In genomic region chr4:96677499-96677898, GRCh38 we compare ENCODE assay signal across 19 cellular contexts.
A peak's percentile ranks its signal among the peaks of the same experiment; 100 is the strongest.
DNase-seq lines count a peak whose midpoint lies in the region; ATAC-seq and TF ChIP-seq lines count a peak whose summit lies in the region.
"Had no signal": no experiment of that assay in that cellular context is flagged by ENCODE, and none has a peak within 500 bp of the region (broad histone marks: within the 10 kb centered on the region; RNA-seq: fewer than 3 reads in every experiment).

No MANE protein-coding gene starts in this region.

- H3K36me3 ChIP-seq in adipocyte (ENCODE audit: control insufficient read depth, insufficient read depth, low read length, severe bottlenecking), result no peaks in the 10 kb centered on the region
- H3K36me3 ChIP-seq: ascending aorta, gastrocnemius medialis had no signal

- peak; percentile 62 for DNase-seq in DMS53 (lab: John Stamatoyannopoulos, UW)
- peak; percentile 17 to 25 for DNase-seq in Kasumi-1 (lab: John Stamatoyannopoulos, UW)
- DNase-seq in adipocyte (ENCODE audit: low read depth), result peak; percentile 30
- peak; percentile 33 for DNase-seq in fibroblast of villous mesenchyme (ENCODE audit: low read depth)
- no peak for DNase-seq in effector CD8-positive, alpha-beta T cell (lab: John Stamatoyannopoulos, UW)
- no peak for DNase-seq in EL
- DNase-seq: activated naive CD4-positive, alpha-beta T cell treated with anti-CD3 and anti-CD28 coated beads, Interleukin-2, amount 10 ng/mL, durations not matched to agents 7 days and 5 days; activated T-cell treated with anti-CD3 and anti-CD28 coated beads for 4 hours; cortex of kidney; gastrocnemius medialis; naive thymus-derived CD4-positive, alpha-beta T cell; NCI-H1417 treated with DMSO at 0.1 percent for 48 hours; RPMI8226; stimulated activated CD4-positive, alpha-beta T cell treated with anti-CD3 and anti-CD28 coated beads, Interleukin-1b, Interleukin-23, amount 100 ng/mL, for 48 hours; stimulated activated naive CD4-positive, alpha-beta T cell; T-cell had no signal

- no peaks in the 10 kb centered on the region for H3K27me3 ChIP-seq in adipocyte (replicated peaks; ENCODE audit: control insufficient read depth, insufficient read depth, low read length)
- H3K27me3 ChIP-seq: ascending aorta, gastrocnemius medialis had no signal

- H3K4me3 ChIP-seq in adipocyte (ENCODE audit: low read length) (no peak overlapping the region), fibroblast of villous mesenchyme (ENCODE audit: low read depth, low read length) (no peak overlapping the region)
- H3K4me3 ChIP-seq: ascending aorta, gastrocnemius medialis had no signal

- H3K9me3 ChIP-seq in adipocyte (ENCODE audit: control insufficient read depth, low read length), result no peaks in the 10 kb centered on the region
- H3K9me3 ChIP-seq: ascending aorta, gastrocnemius medialis had no signal

- no peak overlapping the region for H3K9ac ChIP-seq in adipocyte (ENCODE audit: low read length)
- H3K9ac ChIP-seq: KMS-11 had no signal

- ATAC-seq in GM21515 (IDR thresholded peaks at IDR 0.05; ENCODE audit: unreplicated experiment), result no peak
- ATAC-seq: gastrocnemius medialis; naive thymus-derived CD4-positive, alpha-beta T cell; T-cell had no signal

- no peaks in the 10 kb centered on the region for H3K4me1 ChIP-seq in adipocyte (ENCODE audit: control insufficient read depth, insufficient read depth, low read length)
- H3K4me1 ChIP-seq: ascending aorta, gastrocnemius medialis had no signal

- TF ChIP-seq CTCF in fibroblast of villous mesenchyme (IDR thresholded peaks at IDR 0.05; ENCODE audit: insufficient read depth, low read depth, low read length), result no peak

Comparison
In these comparisons a context has a peak if more than half of its experiments do, and no peak if none do; other contexts are left out.
1. DNase-seq: peak in DMS53 (single experiment), Kasumi-1 (2 of 2), adipocyte (single experiment) and fibroblast of villous mesenchyme (single experiment); none in effector CD8-positive, alpha-beta T cell (single experiment) and EL (single experiment).